Comparison of ENCODE assay signal across 7 cellular contexts in the genomic region with DNA sequence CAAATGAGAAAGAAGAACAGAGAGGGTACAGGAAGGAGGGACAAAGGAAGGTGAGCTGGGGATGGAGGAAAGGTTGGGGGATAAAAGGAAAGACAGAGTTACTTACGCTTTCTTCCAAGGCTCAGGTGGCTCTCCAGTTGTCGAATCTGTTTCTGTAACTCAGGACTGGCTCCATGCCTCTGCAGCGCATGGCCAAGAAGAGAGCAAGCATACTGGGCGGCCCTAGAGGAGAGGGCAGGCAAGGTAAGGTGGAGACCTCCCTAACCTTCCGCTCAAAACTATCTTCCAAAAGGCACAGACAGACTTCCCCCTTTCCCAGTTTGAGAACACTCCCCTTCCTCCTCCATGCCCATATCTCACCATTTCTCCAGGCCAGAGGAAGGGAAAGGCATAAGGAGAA. TPM values are rescaled to one million over a fixed set of nuclear protein-coding genes. Genes with fewer than 3 reads are reported as not detected.
DNase-seq lines count a peak whose midpoint lies in the region; ATAC-seq and TF ChIP-seq lines count a peak whose summit lies in the region.

No MANE protein-coding gene starts in this region.

- H3K27me3 ChIP-seq in iPS-18a (ENCODE audit: control insufficient read depth, insufficient read depth, low read length): no peaks in the 10 kb centered on the region

- CTCF ChIA-PET in activated CD8-positive, alpha-beta T cell treated with anti-CD3 and anti-CD28 coated beads, Interleukin-2, amount 10 ng/mL, durations not matched to agents 7 days and 5 days (lab: Charles Lee): interaction anchor here (1.5 to 2.5 kb wide), 3 partner anchors 41 to 72 kb away, joined by 3 to 15 read pairs (median 12); a partner anchor contains a TSS

- TF ChIP-seq CTCF in HFF-Myc (IDR thresholded peaks at IDR 0.05; ENCODE audit: low read depth, low read length, missing control alignments): no peak

- H3K4me1 ChIP-seq in iPS-18a (ENCODE audit: control insufficient read depth, low read depth, low read length): peaks cover 4% of the 10 kb centered on the region

- H3K36me3 Mint-ChIP-seq in activated CD8-positive, alpha-beta T cell treated with anti-CD3 and anti-CD28 coated beads, Interleukin-2, amount 10 ng/mL, durations not matched to agents 7 days and 5 days (ENCODE audit: low read depth): peaks cover 27% of the 10 kb centered on the region
- peaks cover 23 to 56% of the 10 kb centered on the region in 2 donors for H3K36me3 Mint-ChIP-seq in stimulated activated naive B cell treated with anti-CD40 and anti-IgM and Interleukin-4, amounts not matched to agents 10 μg/mL and 1 μg/mL and 100 μg/mL, for 72 hours

- H3K9me3 ChIP-seq in iPS-18a (ENCODE audit: control insufficient read depth, low read depth, low read length): no peaks in the 10 kb centered on the region

- H3K27me3 Mint-ChIP-seq in activated CD8-positive, alpha-beta T cell treated with anti-CD3 and anti-CD28 coated beads, Interleukin-2, amount 10 ng/mL, durations not matched to agents 7 days and 5 days (ENCODE audit: low read depth): no peaks in the 10 kb centered on the region
- no peaks in the 10 kb centered on the region for H3K27me3 Mint-ChIP-seq in stimulated activated naive B cell treated with anti-CD40 and anti-IgM and Interleukin-4, amounts not matched to agents 10 μg/mL and 1 μg/mL and 100 μg/mL, for 72 hours

- H3K9ac ChIP-seq in iPS-18a (ENCODE audit: low read length): no peak overlapping the region

- no peaks in the 10 kb centered on the region for H3K36me3 ChIP-seq in iPS-18a (ENCODE audit: control insufficient read depth, low read depth, low read length)

- DNase-seq in HFF-Myc (ENCODE audit: extremely low read depth, low read depth) (no peak), NCI-H446 (lab: John Stamatoyannopoulos, UW) (no peak), DMS 273 treated with DMSO at 0.1 percent for 48 hours (lab: John Stamatoyannopoulos, UW) (no peak), posterior vena cava (ENCODE audit: low spot score) (no peak)
- DNase-seq in activated CD8-positive, alpha-beta T cell treated with anti-CD3 and anti-CD28 coated beads, Interleukin-2, amount 10 ng/mL, durations not matched to agents 7 days and 5 days: no peak
- no peak for DNase-seq in stimulated activated naive B cell treated with anti-CD40 and anti-IgM and Interleukin-4, amounts not matched to agents 10 μg/mL and 1 μg/mL and 100 μg/mL, for 72 hours

- intact Hi-C loops in posterior vena cava (cut with DNase I): loop anchor here in 1 of 2 donors (5.0 to 10.0 kb wide), 2 partner anchors 45 to 63 kb away; a partner anchor contains a TSS

- POLR2A ChIA-PET in activated CD8-positive, alpha-beta T cell treated with anti-CD3 and anti-CD28 coated beads, Interleukin-2, amount 10 ng/mL, durations not matched to agents 7 days and 5 days (lab: Charles Lee): interaction anchor here (1.6 to 2.7 kb wide), 5 partner anchors 10 to 79 kb away, joined by 5 to 36 read pairs (median 12); a partner anchor contains a TSS

- H3K9me3 Mint-ChIP-seq in activated CD8-positive, alpha-beta T cell treated with anti-CD3 and anti-CD28 coated beads, Interleukin-2, amount 10 ng/mL, durations not matched to agents 7 days and 5 days (ENCODE audit: insufficient read depth): no peaks in the 10 kb centered on the region
- H3K9me3 Mint-ChIP-seq in stimulated activated naive B cell treated with anti-CD40 and anti-IgM and Interleukin-4, amounts not matched to agents 10 μg/mL and 1 μg/mL and 100 μg/mL, for 72 hours: no peaks in the 10 kb centered on the region

- peak overlapping the region; percentile 92 for H3K4me3 Mint-ChIP-seq in activated CD8-positive, alpha-beta T cell treated with anti-CD3 and anti-CD28 coated beads, Interleukin-2, amount 10 ng/mL, durations not matched to agents 7 days and 5 days
- peak overlapping the region; percentile 94 to 99 for H3K4me3 Mint-ChIP-seq in stimulated activated naive B cell treated with anti-CD40 and anti-IgM and Interleukin-4, amounts not matched to agents 10 μg/mL and 1 μg/mL and 100 μg/mL, for 72 hours

- H3K4me3 ChIP-seq in HFF-Myc (replicated peaks; ENCODE audit: low read depth, low read length) (peak overlapping the region; percentile 60), iPS-18a (ENCODE audit: low read length) (peak overlapping the region; percentile 81)

- H3K27ac Mint-ChIP-seq in activated CD8-positive, alpha-beta T cell treated with anti-CD3 and anti-CD28 coated beads, Interleukin-2, amount 10 ng/mL, durations not matched to agents 7 days and 5 days: peak overlapping the region; percentile 99
- peak overlapping the region; percentile 97 for H3K27ac Mint-ChIP-seq in stimulated activated naive B cell treated with anti-CD40 and anti-IgM and Interleukin-4, amounts not matched to agents 10 μg/mL and 1 μg/mL and 100 μg/mL, for 72 hours

- H3K4me1 Mint-ChIP-seq in activated CD8-positive, alpha-beta T cell treated with anti-CD3 and anti-CD28 coated beads, Interleukin-2, amount 10 ng/mL, durations not matched to agents 7 days and 5 days (ENCODE audit: low read depth): peaks cover 34% of the 10 kb centered on the region
- peaks cover 28 to 60% of the 10 kb centered on the region in 2 donors for H3K4me1 Mint-ChIP-seq in stimulated activated naive B cell treated with anti-CD40 and anti-IgM and Interleukin-4, amounts not matched to agents 10 μg/mL and 1 μg/mL and 100 μg/mL, for 72 hours

- no peak overlapping the region for H3K27ac ChIP-seq in iPS-18a (ENCODE audit: low read length)

- no peak for ATAC-seq in activated CD8-positive, alpha-beta T cell treated with anti-CD3 and anti-CD28 coated beads, Interleukin-2, amount 10 ng/mL, durations not matched to agents 7 days and 5 days
- ATAC-seq in stimulated activated naive B cell treated with anti-CD40 and anti-IgM and Interleukin-4, amounts not matched to agents 10 μg/mL and 1 μg/mL and 100 μg/mL, for 72 hours (replicated peaks): no peak

RNA-seq across cellular contexts. Expression of a gene that starts 0.9 kb away (rescaled TPM):
- 10 to 100 TPM; 33.3 to 35.9 TPM for total RNA-seq in activated CD8-positive, alpha-beta T cell treated with anti-CD3 and anti-CD28 coated beads, Interleukin-2, amount 10 ng/mL, durations not matched to agents 7 days and 5 days
- 10 to 100 TPM; 19.8 to 24.4 TPM for total RNA-seq in posterior vena cava

RNA-seq across cellular contexts. Expression of a gene that starts 7.7 kb away (rescaled TPM):
- 1 to 10 TPM; 2.2 to 2.9 TPM for total RNA-seq in activated CD8-positive, alpha-beta T cell treated with anti-CD3 and anti-CD28 coated beads, Interleukin-2, amount 10 ng/mL, durations not matched to agents 7 days and 5 days
- total RNA-seq in posterior vena cava: 1 to 10 TPM; 5.7 to 9.0 TPM

RNA-seq across cellular contexts. Expression of a gene that starts 9.7 kb away (rescaled TPM):
- total RNA-seq in activated CD8-positive, alpha-beta T cell treated with anti-CD3 and anti-CD28 coated beads, Interleukin-2, amount 10 ng/mL, durations not matched to agents 7 days and 5 days: 100 to 1,000 TPM; 202 to 204 TPM
- total RNA-seq in posterior vena cava: 10 to 100 TPM; 81.0 to 83.3 TPM

RNA-seq across cellular contexts. Expression of a gene that starts 31.9 kb away (rescaled TPM):
- total RNA-seq in activated CD8-positive, alpha-beta T cell treated with anti-CD3 and anti-CD28 coated beads, Interleukin-2, amount 10 ng/mL, durations not matched to agents 7 days and 5 days: 1 to 10 TPM in 1 of 2 experiments, under 1 TPM in 1; 0.76 to 1.1 TPM
- total RNA-seq in posterior vena cava: 1 to 10 TPM; 5.0 to 7.0 TPM

RNA-seq across cellular contexts. Expression of a gene that starts 40.2 kb away (rescaled TPM):
- 10 to 100 TPM; 45.8 to 48.4 TPM for total RNA-seq in activated CD8-positive, alpha-beta T cell treated with anti-CD3 and anti-CD28 coated beads, Interleukin-2, amount 10 ng/mL, durations not matched to agents 7 days and 5 days
- total RNA-seq in posterior vena cava: 10 to 100 TPM; 45.5 to 45.8 TPM
